ENCODE assay signal across 26 cellular contexts in genomic region chr3:171563298-171563697, GRCh38.
DNase-seq lines count a peak whose midpoint lies in the region; ATAC-seq and TF ChIP-seq lines count a peak whose summit lies in the region.
"Had no signal": no experiment of that assay in that cellular context is flagged by ENCODE, and none has a peak within 500 bp of the region (broad histone marks: within the 10 kb centered on the region; RNA-seq: fewer than 3 reads in every experiment).

No MANE protein-coding gene starts in this region.

- H3K27me3 ChIP-seq in CD4-positive, CD25-positive, alpha-beta regulatory T cell (ENCODE audit: control insufficient read depth, insufficient read depth, low read length), result no peaks in the 10 kb centered on the region
- no peaks in the 10 kb centered on the region for H3K27me3 ChIP-seq in GM06990 (replicated peaks; ENCODE audit: control insufficient read depth, insufficient read depth, low read length)
- H3K27me3 ChIP-seq in upper lobe of right lung, result no peaks in the 10 kb centered on the region
- H3K27me3 ChIP-seq: esophagus squamous epithelium, gastrocnemius medialis had no signal

- intact Hi-C loops in activated CD4-positive, alpha-beta memory T cell treated with anti-CD3 and anti-CD28 coated beads for 36 hours (cut with micrococcal nuclease), result loop anchor here (2.0 to 5.0 kb wide), 3 partner anchors 71 to 314 kb away; no protein-coding TSS in a partner anchor
- intact Hi-C loops in left ventricle myocardium superior (cut with micrococcal nuclease), result no loop called here
- intact Hi-C loops in upper lobe of right lung (cut with DNase I), result loop anchor here (10.0 kb wide), 2 partner anchors 408 to 598 kb away; no protein-coding TSS in a partner anchor

- H3K27ac Mint-ChIP-seq in CD4-positive, CD25-positive, alpha-beta regulatory T cell, result peak overlapping the region in 2 of 3 donors; percentile 55 to 95
- H3K27ac Mint-ChIP-seq in activated CD4-positive, alpha-beta memory T cell treated with anti-CD3 and anti-CD28 coated beads for 36 hours, result no peak overlapping the region
- H3K27ac Mint-ChIP-seq: activated B cell treated with CpG ODN at 0.5 μM for 24 hours; activated T-cell treated with anti-CD3 and anti-CD28 coated beads, Interleukin-2, amount 50 U/mL, for 24 hours; type B pancreatic cell had no signal

- H3K4me1 Mint-ChIP-seq in CD4-positive, CD25-positive, alpha-beta regulatory T cell, result peaks cover 11 to 26% (median 18%) of the 10 kb centered on the region in 4 donors
- peaks cover 26% of the 10 kb centered on the region for H3K4me1 Mint-ChIP-seq in activated CD4-positive, alpha-beta memory T cell treated with anti-CD3 and anti-CD28 coated beads for 36 hours (ENCODE audit: low read depth)

- H3K27ac ChIP-seq in CD4-positive, CD25-positive, alpha-beta regulatory T cell (ENCODE audit: insufficient read depth, low read length, poor library complexity, severe bottlenecking), result no peak overlapping the region
- H3K27ac ChIP-seq in upper lobe of right lung, result no peak overlapping the region
- H3K27ac ChIP-seq: coronary artery, esophagus squamous epithelium, gastrocnemius medialis had no signal

- H3K4me3 Mint-ChIP-seq in CD4-positive, CD25-positive, alpha-beta regulatory T cell, result no peak overlapping the region
- no peak overlapping the region for H3K4me3 Mint-ChIP-seq in activated CD4-positive, alpha-beta memory T cell treated with anti-CD3 and anti-CD28 coated beads for 36 hours
- H3K4me3 Mint-ChIP-seq: activated B cell treated with CpG ODN at 0.5 μM for 24 hours; activated T-cell treated with anti-CD3 and anti-CD28 coated beads, Interleukin-2, amount 50 U/mL, for 24 hours; type B pancreatic cell had no signal

- H3K9me3 ChIP-seq in CD4-positive, CD25-positive, alpha-beta regulatory T cell (ENCODE audit: control insufficient read depth in 2 of 2, low read length in 2 of 2), result no peaks in the 10 kb centered on the region
- no peaks in the 10 kb centered on the region for H3K9me3 ChIP-seq in upper lobe of right lung
- H3K9me3 ChIP-seq: esophagus squamous epithelium, gastrocnemius medialis, SK-N-SH had no signal

- TF ChIP-seq CTCF in GM06990 (IDR thresholded peaks at IDR 0.05; ENCODE audit: insufficient read depth, low read length, poor library complexity, severe bottlenecking) (peak; percentile 4), upper lobe of right lung (IDR thresholded peaks at IDR 0.05) (no peak)

- no peak for ATAC-seq in CD4-positive, CD25-positive, alpha-beta regulatory T cell (ENCODE audit: low read depth in 2 of 2)
- ATAC-seq in left ventricle myocardium superior (peak; percentile 71), upper lobe of right lung (no peak)
- ATAC-seq: gastrocnemius medialis had no signal

- peaks cover 9% of the 10 kb centered on the region for H3K4me1 ChIP-seq in CD4-positive, CD25-positive, alpha-beta regulatory T cell (ENCODE audit: control insufficient read depth, insufficient read depth, low read length, poor library complexity, severe bottlenecking)
- peaks cover 20% of the 10 kb centered on the region for H3K4me1 ChIP-seq in upper lobe of right lung
- H3K4me1 ChIP-seq: esophagus squamous epithelium had no signal

- no peak for DNase-seq in CD4-positive, CD25-positive, alpha-beta regulatory T cell
- DNase-seq in GM06990 (ENCODE audit: extremely low read depth, insufficient read length) (peak; percentile 16), left ventricle myocardium superior (peak; percentile 34), upper lobe of right lung (no peak), NCI-H146 (lab: John Stamatoyannopoulos, UW) (no peak), NCI-H2081 treated with DMSO at 0.1 percent for 48 hours (lab: John Stamatoyannopoulos, UW) (no peak), hepatic stellate cell (ENCODE audit: low spot score) (no peak)
- DNase-seq in activated CD4-positive, alpha-beta memory T cell treated with anti-CD3 and anti-CD28 coated beads for 36 hours, result peak; percentile 33
- DNase-seq: activated B cell treated with CpG ODN at 0.5 μM for 24 hours; activated CD8-positive, alpha-beta memory T cell treated with anti-CD3 and anti-CD28 coated beads for 24 hours; activated naive CD4-positive, alpha-beta T cell treated with Interleukin-2 at 50 U/mL for 16 hours; activated T-cell treated with anti-CD3 and anti-CD28 coated beads, Interleukin-2, amount 50 U/mL, for 24 hours; EL; esophagus squamous epithelium; gastrocnemius medialis; islet precursor cell; KG1; NCI-H1436; NCI-H2171 treated with DMSO at 0.1 percent for 48 hours; NCI-H526 treated with DMSO at 0.1 percent for 48 hours; SK-N-SH; stimulated activated CD4-positive, alpha-beta T cell treated with anti-CD3 and anti-CD28 coated beads, Interleukin-15, amount 100 ng/mL, for 24 hours; T-helper 9 cell had no signal

- H3K36me3 Mint-ChIP-seq in CD4-positive, CD25-positive, alpha-beta regulatory T cell, result no peaks in the 10 kb centered on the region
- H3K36me3 Mint-ChIP-seq in activated CD4-positive, alpha-beta memory T cell treated with anti-CD3 and anti-CD28 coated beads for 36 hours, result no peaks in the 10 kb centered on the region
- H3K36me3 Mint-ChIP-seq: type B pancreatic cell had no signal

- H3K4me3 ChIP-seq in CD4-positive, CD25-positive, alpha-beta regulatory T cell (ENCODE audit: low read depth, low read length), result no peak overlapping the region
- H3K4me3 ChIP-seq in GM06990 (replicated peaks; ENCODE audit: low read depth, low read length), result no peak overlapping the region
- no peak overlapping the region for H3K4me3 ChIP-seq in upper lobe of right lung
- H3K4me3 ChIP-seq: coronary artery, esophagus squamous epithelium, gastrocnemius medialis, lung had no signal

- H3K9me3 Mint-ChIP-seq in CD4-positive, CD25-positive, alpha-beta regulatory T cell, result no peaks in the 10 kb centered on the region
- no peaks in the 10 kb centered on the region for H3K9me3 Mint-ChIP-seq in activated CD4-positive, alpha-beta memory T cell treated with anti-CD3 and anti-CD28 coated beads for 36 hours
- H3K9me3 Mint-ChIP-seq: activated B cell treated with CpG ODN at 0.5 μM for 24 hours; activated T-cell treated with anti-CD3 and anti-CD28 coated beads, Interleukin-2, amount 50 U/mL, for 24 hours; type B pancreatic cell had no signal

- peaks cover 8% of the 10 kb centered on the region for H3K27me3 Mint-ChIP-seq in CD4-positive, CD25-positive, alpha-beta regulatory T cell
- H3K27me3 Mint-ChIP-seq in activated CD4-positive, alpha-beta memory T cell treated with anti-CD3 and anti-CD28 coated beads for 36 hours, result no peaks in the 10 kb centered on the region
- H3K27me3 Mint-ChIP-seq: activated B cell treated with CpG ODN at 0.5 μM for 24 hours; activated T-cell treated with anti-CD3 and anti-CD28 coated beads, Interleukin-2, amount 50 U/mL, for 24 hours had no signal

- no peaks in the 10 kb centered on the region for H3K36me3 ChIP-seq in CD4-positive, CD25-positive, alpha-beta regulatory T cell (ENCODE audit: control insufficient read depth, insufficient read depth, low read length)
- H3K36me3 ChIP-seq in GM06990 (ENCODE audit: control insufficient read depth, insufficient read depth, low read length), result no peaks in the 10 kb centered on the region
- no peaks in the 10 kb centered on the region for H3K36me3 ChIP-seq in upper lobe of right lung
- H3K36me3 ChIP-seq: esophagus squamous epithelium, gastrocnemius medialis had no signal

- CTCF ChIA-PET in activated CD4-positive, alpha-beta memory T cell treated with anti-CD3 and anti-CD28 coated beads for 36 hours (lab: Charles Lee), result interaction anchor here (0.6 to 1.9 kb wide), 5 partner anchors 374 to 530 kb away, joined by 3 to 6 read pairs (median 3); no protein-coding TSS in a partner anchor

- POLR2A ChIA-PET in activated CD4-positive, alpha-beta memory T cell treated with anti-CD3 and anti-CD28 coated beads for 36 hours (lab: Charles Lee), result no interaction called here

Comparison
In these comparisons a context has a peak if more than half of its experiments do, and no peak if none do; other contexts are left out.
1. DNase-seq: peak in GM06990 (single experiment), activated CD4-positive, alpha-beta memory T cell treated with anti-CD3 and anti-CD28 coated beads for 36 hours (single experiment) and left ventricle myocardium superior (single experiment); none in CD4-positive, CD25-positive, alpha-beta regulatory T cell (0 of 3), upper lobe of right lung (single experiment), NCI-H146 (single experiment), NCI-H2081 treated with DMSO at 0.1 percent for 48 hours (single experiment) and hepatic stellate cell (single experiment).